18 cellular contexts compared by ENCODE assay signal in the genomic region with DNA sequence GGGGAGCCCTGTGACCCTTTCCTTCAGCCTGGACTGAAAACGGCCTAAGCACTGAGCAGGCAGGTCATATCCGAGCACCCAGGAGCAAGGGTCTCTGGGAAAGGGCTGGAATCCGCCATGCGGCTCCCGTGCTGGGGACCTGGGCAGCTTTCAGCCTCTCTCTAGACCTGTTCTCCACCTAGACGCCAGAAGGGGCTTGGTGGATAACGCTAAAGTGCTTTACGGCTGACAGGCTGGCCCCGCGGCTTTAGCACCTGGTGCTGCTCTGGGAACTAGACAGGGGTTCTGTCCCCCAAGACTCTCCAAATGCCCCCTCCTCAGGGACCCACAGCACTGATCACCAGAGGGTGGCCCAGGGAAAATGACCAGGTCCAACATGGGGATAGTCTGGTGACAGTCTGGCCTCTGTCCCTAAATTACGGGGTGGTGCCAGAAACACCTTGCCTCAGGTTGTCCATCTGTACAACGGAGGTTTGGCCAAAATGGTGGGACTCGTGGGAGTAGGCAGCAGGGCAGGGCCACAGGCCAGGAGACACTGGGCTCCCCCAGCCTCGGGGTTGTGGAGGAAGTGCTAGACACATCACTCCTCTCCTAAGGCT. TPM values are rescaled to one million over a fixed set of nuclear protein-coding genes. Genes with fewer than 3 reads are reported as not detected.
DNase-seq lines count a peak whose midpoint lies in the region; ATAC-seq and TF ChIP-seq lines count a peak whose summit lies in the region.
"Had no signal": no experiment of that assay in that cellular context is flagged by ENCODE, and none has a peak within 500 bp of the region (broad histone marks: within the 10 kb centered on the region; RNA-seq: fewer than 3 reads in every experiment).

No MANE protein-coding gene starts in this region.

- peaks cover 2% of the 10 kb centered on the region for H3K4me1 Mint-ChIP-seq in T-helper 17 cell
- H3K4me1 Mint-ChIP-seq: naive thymus-derived CD8-positive, alpha-beta T cell had no signal

- H3K27ac Mint-ChIP-seq in T-helper 17 cell = no peak overlapping the region
- H3K27ac Mint-ChIP-seq: activated CD8-positive, alpha-beta memory T cell treated with anti-CD3 and anti-CD28 coated beads, Interleukin-2, amount 10 ng/mL, durations not matched to agents 7 days and 5 days had no signal

- no peak for TF ChIP-seq CTCF in adrenal gland (IDR thresholded peaks at IDR 0.05)
- no peak for TF ChIP-seq CTCF in liver (IDR thresholded peaks at IDR 0.05; ENCODE audit: low read depth, low read length, missing input control)
- TF ChIP-seq CTCF in smooth muscle cell (IDR thresholded peaks at IDR 0.05; ENCODE audit: borderline replicate concordance, insufficient read depth, poor library complexity, severe bottlenecking) = no peak

- no peaks in the 10 kb centered on the region for H3K9me3 ChIP-seq in adrenal gland (replicated peaks in 1 of 3)
- H3K9me3 ChIP-seq in liver (ENCODE audit: control insufficient read depth in 4 of 4, low read length in 3 of 4) = no peaks in the 10 kb centered on the region
- no peaks in the 10 kb centered on the region for H3K9me3 ChIP-seq in smooth muscle cell (replicated peaks; ENCODE audit: low read depth)
- H3K9me3 ChIP-seq in T-helper 17 cell (ENCODE audit: control insufficient read depth, low read length, poor library complexity, severe bottlenecking) = no peaks in the 10 kb centered on the region
- H3K9me3 ChIP-seq: left lung had no signal

- intact Hi-C loops in adrenal gland (cut with DNase I) = no loop called here

- H3K4me3 ChIP-seq in adrenal gland (no peak overlapping the region), liver (ENCODE audit: low read depth in 1 of 3, low read length in 3 of 3) (no peak overlapping the region), smooth muscle cell (no peak overlapping the region)
- H3K4me3 ChIP-seq: left lung had no signal

- ATAC-seq in GM21529 (IDR thresholded peaks at IDR 0.05; ENCODE audit: unreplicated experiment) = peak; percentile 1
- no peak for ATAC-seq in HG02884 (IDR thresholded peaks at IDR 0.05; ENCODE audit: unreplicated experiment)
- ATAC-seq in T-helper 17 cell = no peak
- ATAC-seq: activated CD8-positive, alpha-beta memory T cell treated with anti-CD3 and anti-CD28 coated beads, Interleukin-2, amount 10 ng/mL, durations not matched to agents 7 days and 5 days; naive thymus-derived CD8-positive, alpha-beta T cell had no signal

- H3K27ac ChIP-seq in adrenal gland = peak overlapping the region in 4 of 5 donors; percentile 32 to 88 (median 55)
- H3K27ac ChIP-seq in liver (ENCODE audit: low read depth in 1 of 2, low read length in 2 of 2) = peak overlapping the region; percentile 94 to 98
- H3K27ac ChIP-seq in smooth muscle cell (ENCODE audit: low read depth) = peak overlapping the region; percentile 87

- peaks cover 5% of the 10 kb centered on the region for H3K27me3 Mint-ChIP-seq in T-helper 17 cell

- H3K36me3 ChIP-seq in adrenal gland (replicated peaks in 1 of 2) = no peaks in the 10 kb centered on the region
- H3K36me3 ChIP-seq in liver (ENCODE audit: control insufficient read depth in 4 of 4, insufficient read depth in 3 of 4, low read depth in 1 of 4, low read length in 3 of 4) = no peaks in the 10 kb centered on the region
- H3K36me3 ChIP-seq in smooth muscle cell (ENCODE audit: low read depth) = no peaks in the 10 kb centered on the region
- H3K36me3 ChIP-seq: left lung had no signal

- H3K4me3 Mint-ChIP-seq in T-helper 17 cell = no peak overlapping the region
- H3K4me3 Mint-ChIP-seq: activated CD8-positive, alpha-beta memory T cell treated with anti-CD3 and anti-CD28 coated beads, Interleukin-2, amount 10 ng/mL, durations not matched to agents 7 days and 5 days; naive thymus-derived CD8-positive, alpha-beta T cell had no signal

- H4K20me1 ChIP-seq in smooth muscle cell (ENCODE audit: low read depth) = peaks cover 4% of the 10 kb centered on the region

- no peak for TF ChIP-seq POLR2A in adrenal gland (IDR thresholded peaks at IDR 0.05)

- H3K4me2 ChIP-seq in smooth muscle cell = peak overlapping the region; percentile 70

- H3K4me1 ChIP-seq in adrenal gland (replicated peaks in 1 of 2) = peaks cover 16 to 21% of the 10 kb centered on the region in 2 donors
- H3K4me1 ChIP-seq in liver (ENCODE audit: control insufficient read depth in 4 of 4, insufficient read depth in 4 of 4, low read length in 3 of 4) = peaks cover 18 to 95% (median 59%) of the 10 kb centered on the region in 4 donors
- peaks cover 15% of the 10 kb centered on the region for H3K4me1 ChIP-seq in smooth muscle cell (ENCODE audit: low read depth)

- H2AFZ ChIP-seq in smooth muscle cell (ENCODE audit: low read depth) = peak overlapping the region; percentile 41

- DNase-seq in adrenal gland (no peak), smooth muscle cell (lab: John Stamatoyannopoulos, UW; ENCODE audit: unreplicated experiment) (no peak), NCI-H1092 treated with DMSO at 0.1 percent for 48 hours (lab: John Stamatoyannopoulos, UW) (no peak), superior temporal gyrus (ENCODE audit: extremely low spot score) (no peak), T-helper 17 cell (no peak)
- DNase-seq: activated CD4-positive, CD25-positive, alpha-beta regulatory T cell treated with anti-CD3 and anti-CD28 coated beads, Interleukin-2, amount 50 U/mL, for 72 hours; activated CD8-positive, alpha-beta memory T cell treated with anti-CD3 and anti-CD28 coated beads, Interleukin-2, amount 10 ng/mL, durations not matched to agents 7 days and 5 days; activated effector memory CD4-positive, alpha-beta T cell treated with anti-CD3 and anti-CD28 coated beads, Interleukin-2, amount 50 U/mL, for 16 hours; amygdala; left lung; naive thymus-derived CD8-positive, alpha-beta T cell; NCI-H1048; NCI-H2227 treated with DMSO at 0.1 percent for 48 hours; Right ventricle myocardium superior; stimulated activated CD4-positive, alpha-beta T cell treated with anti-CD3 and anti-CD28 coated beads, Interleukin-2, amount 100 ng/mL, for 24 hours had no signal

- H3K27me3 ChIP-seq in adrenal gland (no peaks in the 10 kb centered on the region), liver (ENCODE audit: control insufficient read depth in 4 of 4, insufficient read depth in 4 of 4, low read length in 3 of 4) (no peaks in the 10 kb centered on the region), smooth muscle cell (ENCODE audit: low read depth) (no peaks in the 10 kb centered on the region)
- H3K27me3 ChIP-seq: left lung had no signal

- H3F3A ChIP-seq in smooth muscle cell (ENCODE audit: low read depth) = no peaks in the 10 kb centered on the region

- H3K79me2 ChIP-seq in smooth muscle cell (ENCODE audit: low read depth) = peaks cover 2% of the 10 kb centered on the region

- 82 to 95% (median 86%) methylated on average over 7 to 14 of the region's 14 CpGs for WGBS in adrenal gland, 4 donors
- WGBS in liver = 56% methylated on average over 14 of the region's 14 CpGs
- WGBS in smooth muscle cell (ENCODE audit: low lambda C conversion rate) = 89% methylated on average over 14 of the region's 14 CpGs

- H3K9ac ChIP-seq in liver (ENCODE audit: low read depth in 1 of 2, low read length in 2 of 2) (peak overlapping the region; percentile 41 to 52), smooth muscle cell (ENCODE audit: low read depth) (peak overlapping the region; percentile 64)

- H3K36me3 Mint-ChIP-seq in T-helper 17 cell (ENCODE audit: low read depth) = no peaks in the 10 kb centered on the region
- H3K36me3 Mint-ChIP-seq: activated CD8-positive, alpha-beta memory T cell treated with anti-CD3 and anti-CD28 coated beads, Interleukin-2, amount 10 ng/mL, durations not matched to agents 7 days and 5 days; naive thymus-derived CD8-positive, alpha-beta T cell had no signal

- TF ChIP-seq RAD21 in liver (IDR thresholded peaks at IDR 0.05) = no peak

TF ChIP-seq in liver, 16 proteins besides CTCF, POLR2A, EP300 and RAD21:
- TF ChIP-seq HNF4A (conservative IDR thresholded peaks at IDR 0.05) (no peak), EGR1 (IDR thresholded peaks at IDR 0.05; ENCODE audit: low read depth in 2 of 2) (no peak)
- TF ChIP-seq, protein P1, sequence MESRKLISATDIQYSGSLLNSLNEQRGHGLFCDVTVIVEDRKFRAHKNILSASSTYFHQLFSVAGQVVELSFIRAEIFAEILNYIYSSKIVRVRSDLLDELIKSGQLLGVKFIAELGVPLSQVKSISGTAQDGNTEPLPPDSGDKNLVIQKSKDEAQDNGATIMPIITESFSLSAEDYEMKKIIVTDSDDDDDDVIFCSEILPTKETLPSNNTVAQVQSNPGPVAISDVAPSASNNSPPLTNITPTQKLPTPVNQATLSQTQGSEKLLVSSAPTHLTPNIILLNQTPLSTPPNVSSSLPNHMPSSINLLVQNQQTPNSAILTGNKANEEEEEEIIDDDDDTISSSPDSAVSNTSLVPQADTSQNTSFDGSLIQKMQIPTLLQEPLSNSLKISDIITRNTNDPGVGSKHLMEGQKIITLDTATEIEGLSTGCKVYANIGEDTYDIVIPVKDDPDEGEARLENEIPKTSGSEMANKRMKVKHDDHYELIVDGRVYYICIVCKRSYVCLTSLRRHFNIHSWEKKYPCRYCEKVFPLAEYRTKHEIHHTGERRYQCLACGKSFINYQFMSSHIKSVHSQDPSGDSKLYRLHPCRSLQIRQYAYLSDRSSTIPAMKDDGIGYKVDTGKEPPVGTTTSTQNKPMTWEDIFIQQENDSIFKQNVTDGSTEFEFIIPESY (IDR thresholded peaks at IDR 0.05) = no peak
TF ChIP-seq in liver: peak in this region for 0.

RNA-seq across cellular contexts. Expression of a gene that starts 13.0 kb away (rescaled TPM):
- total RNA-seq in adrenal gland = 10 to 100 TPM in 5 of 8 donors, 1 to 10 TPM in 3; 3.1 to 74.2 (median 24.4) TPM
- polyA plus RNA-seq in adrenal gland = 10 to 100 TPM in 1 of 3 donors, 1 to 10 TPM in 2; 6.7 to 19.2 (median 6.7) TPM
- total RNA-seq in liver = 100 to 1,000 TPM in 1 of 2 donors, 10 to 100 TPM in 1; 99.6 to 269 TPM
- 100 to 1,000 TPM; 124 to 363 TPM for polyA plus RNA-seq in liver
- 61.0 and 81.1 TPM in 2 replicates for total RNA-seq in smooth muscle cell
- 88.1 and 110 TPM in 2 replicates for polyA plus RNA-seq in smooth muscle cell
- not detected for total RNA-seq in T-helper 17 cell
- total RNA-seq: naive thymus-derived CD8-positive, alpha-beta T cell had no signal
- polyA plus RNA-seq: naive thymus-derived CD8-positive, alpha-beta T cell had no signal
